Comparison of ENCODE assay signal across 1 cellular context in the genomic region with DNA sequence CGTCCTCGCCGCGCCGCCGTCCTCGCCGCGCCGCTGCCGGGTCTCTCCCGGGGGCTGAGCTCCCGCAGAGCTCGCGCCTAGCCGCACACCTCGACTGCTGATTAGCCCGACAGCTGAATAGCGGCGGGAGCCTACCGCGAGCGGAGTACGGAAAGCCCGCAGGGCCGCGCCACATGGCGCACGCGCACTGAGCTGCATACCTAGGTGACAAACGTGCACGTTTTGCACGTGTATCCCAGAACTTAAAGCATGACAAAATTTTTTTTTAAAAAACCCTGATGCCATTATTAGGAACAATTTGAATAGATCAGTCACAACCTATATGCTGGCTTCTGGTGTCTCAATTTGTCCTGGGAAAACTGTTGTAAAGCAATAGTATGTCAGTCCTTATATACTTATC.
A peak's percentile ranks its signal among the peaks of the same experiment; 100 is the strongest.
TF ChIP-seq lines count a peak whose summit lies in the region.

A gene with protein sequence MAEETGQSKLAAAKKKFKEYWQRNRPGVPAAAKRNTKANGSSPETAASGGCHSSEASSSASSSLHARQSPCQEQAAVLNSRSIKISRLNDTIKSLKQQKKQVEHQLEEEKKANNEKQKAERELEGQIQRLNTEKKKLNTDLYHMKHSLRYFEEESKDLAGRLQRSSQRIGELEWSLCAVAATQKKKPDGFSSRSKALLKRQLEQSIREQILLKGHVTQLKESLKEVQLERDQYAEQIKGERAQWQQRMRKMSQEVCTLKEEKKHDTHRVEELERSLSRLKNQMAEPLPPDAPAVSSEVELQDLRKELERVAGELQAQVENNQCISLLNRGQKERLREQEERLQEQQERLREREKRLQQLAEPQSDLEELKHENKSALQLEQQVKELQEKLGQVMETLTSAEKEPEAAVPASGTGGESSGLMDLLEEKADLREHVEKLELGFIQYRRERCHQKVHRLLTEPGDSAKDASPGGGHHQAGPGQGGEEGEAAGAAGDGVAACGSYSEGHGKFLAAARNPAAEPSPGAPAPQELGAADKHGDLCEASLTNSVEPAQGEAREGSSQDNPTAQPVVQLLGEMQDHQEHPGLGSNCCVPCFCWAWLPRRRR (minus strand): TSS at position 122 of the 400 bp plus-strand sequence. CDS start 48,117 bp downstream, outside the sequence.

TF ChIP-seq in HepG2, 621 proteins besides CTCF, POLR2A, EP300 and RAD21 (continued from another document and continues in another):
- no peak for TF ChIP-seq SMAD1 (CRISPR knock-in tag; IDR thresholded peaks at IDR 0.05; ENCODE audit: borderline replicate concordance, low read depth)
- TF ChIP-seq ZEB1 (IDR thresholded peaks at IDR 0.05; ENCODE audit: insufficient replicate concordance, low read depth): no peak
- no peak for TF ChIP-seq MBNL3 (CRISPR knock-in tag; conservative IDR thresholded peaks at IDR 0.05)
- TF ChIP-seq ZNF891 (CRISPR knock-in tag; IDR thresholded peaks at IDR 0.05): no peak
- no peak for TF ChIP-seq SIX4 (CRISPR knock-in tag; IDR thresholded peaks at IDR 0.05)
- TF ChIP-seq ZNF251 (CRISPR knock-in tag; IDR thresholded peaks at IDR 0.05): no peak
- peak; percentile 31; the same call in 1 of the 2 replicates for TF ChIP-seq ZFX (CRISPR knock-in tag; IDR thresholded peaks at IDR 0.05; ENCODE audit: low read depth)
- no peak for TF ChIP-seq ZNF724P (CRISPR knock-in tag; IDR thresholded peaks at IDR 0.05; ENCODE audit: borderline replicate concordance)
- TF ChIP-seq, protein P1, sequence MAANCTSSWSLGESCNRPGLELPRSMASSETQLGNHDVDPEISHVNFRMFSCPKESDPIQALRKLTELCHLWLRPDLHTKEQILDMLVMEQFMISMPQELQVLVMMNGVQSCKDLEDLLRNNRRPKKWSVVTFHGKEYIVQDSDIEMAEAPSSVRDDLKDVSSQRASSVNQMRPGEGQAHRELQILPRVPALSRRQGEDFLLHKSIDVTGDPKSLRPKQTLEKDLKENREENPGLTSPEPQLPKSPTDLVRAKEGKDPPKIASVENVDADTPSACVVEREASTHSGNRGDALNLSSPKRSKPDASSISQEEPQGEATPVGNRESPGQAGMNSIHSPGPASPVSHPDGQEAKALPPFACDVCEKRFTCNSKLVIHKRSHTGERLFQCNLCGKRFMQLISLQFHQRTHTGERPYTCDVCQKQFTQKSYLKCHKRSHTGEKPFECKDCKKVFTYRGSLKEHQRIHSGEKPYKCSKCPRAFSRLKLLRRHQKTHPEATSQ (CRISPR knock-in tag; IDR thresholded peaks at IDR 0.05; ENCODE audit: borderline replicate concordance): peak; percentile 59; the same call in 1 of the 2 replicates
- TF ChIP-seq, protein P2, sequence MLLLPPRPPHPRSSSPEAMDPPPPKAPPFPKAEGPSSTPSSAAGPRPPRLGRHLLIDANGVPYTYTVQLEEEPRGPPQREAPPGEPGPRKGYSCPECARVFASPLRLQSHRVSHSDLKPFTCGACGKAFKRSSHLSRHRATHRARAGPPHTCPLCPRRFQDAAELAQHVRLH (CRISPR knock-in tag; IDR thresholded peaks at IDR 0.05; ENCODE audit: borderline replicate concordance, low read depth): 0 out of 2 replicates have a peak, but pooled peaks have one; percentile 47
- peak; percentile 82; the same call in 1 of the 2 replicates for TF ChIP-seq ZNF558 (CRISPR knock-in tag; IDR thresholded peaks at IDR 0.05; ENCODE audit: borderline replicate concordance)
- no peak for TF ChIP-seq NBN (conservative IDR thresholded peaks at IDR 0.05)
- TF ChIP-seq ZNF598 (CRISPR knock-in tag; IDR thresholded peaks at IDR 0.05; ENCODE audit: borderline replicate concordance): no peak
- TF ChIP-seq, protein P3, sequence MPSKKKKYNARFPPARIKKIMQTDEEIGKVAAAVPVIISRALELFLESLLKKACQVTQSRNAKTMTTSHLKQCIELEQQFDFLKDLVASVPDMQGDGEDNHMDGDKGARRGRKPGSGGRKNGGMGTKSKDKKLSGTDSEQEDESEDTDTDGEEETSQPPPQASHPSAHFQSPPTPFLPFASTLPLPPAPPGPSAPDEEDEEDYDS (CRISPR knock-in tag; IDR thresholded peaks at IDR 0.05): no peak
- TF ChIP-seq FOXK1 (CRISPR knock-in tag; IDR thresholded peaks at IDR 0.05; ENCODE audit: borderline replicate concordance, low read depth): no peak
- no peak for TF ChIP-seq ZKSCAN5 (CRISPR knock-in tag; IDR thresholded peaks at IDR 0.05)
- TF ChIP-seq ZNF253 (CRISPR knock-in tag; IDR thresholded peaks at IDR 0.05; ENCODE audit: borderline replicate concordance): no peak
- TF ChIP-seq ZFAT (CRISPR knock-in tag; conservative IDR thresholded peaks at IDR 0.05): 0 out of 2 replicates have a peak, but pooled peaks have one; percentile 78
- TF ChIP-seq, protein P4, sequence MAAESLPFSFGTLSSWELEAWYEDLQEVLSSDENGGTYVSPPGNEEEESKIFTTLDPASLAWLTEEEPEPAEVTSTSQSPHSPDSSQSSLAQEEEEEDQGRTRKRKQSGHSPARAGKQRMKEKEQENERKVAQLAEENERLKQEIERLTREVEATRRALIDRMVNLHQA (CRISPR knock-in tag; IDR thresholded peaks at IDR 0.05): no peak
- TF ChIP-seq PITX1 (CRISPR knock-in tag; IDR thresholded peaks at IDR 0.05): no peak; the same call in 1 of the 2 replicates
- peak; percentile 95 for TF ChIP-seq ZNF557 (CRISPR knock-in tag; IDR thresholded peaks at IDR 0.05)
- TF ChIP-seq, protein P5, sequence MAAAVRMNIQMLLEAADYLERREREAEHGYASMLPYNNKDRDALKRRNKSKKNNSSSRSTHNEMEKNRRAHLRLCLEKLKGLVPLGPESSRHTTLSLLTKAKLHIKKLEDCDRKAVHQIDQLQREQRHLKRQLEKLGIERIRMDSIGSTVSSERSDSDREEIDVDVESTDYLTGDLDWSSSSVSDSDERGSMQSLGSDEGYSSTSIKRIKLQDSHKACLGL (CRISPR knock-in tag; IDR thresholded peaks at IDR 0.05): peak; percentile 78
- TF ChIP-seq ZFP62 (CRISPR knock-in tag; IDR thresholded peaks at IDR 0.05): no peak
- no peak for TF ChIP-seq ZNF205 (CRISPR knock-in tag; IDR thresholded peaks at IDR 0.05)
- TF ChIP-seq ZNF431 (CRISPR knock-in tag; IDR thresholded peaks at IDR 0.05; ENCODE audit: borderline replicate concordance, low read depth): no peak
- no peak for TF ChIP-seq ZNF138 (CRISPR knock-in tag; IDR thresholded peaks at IDR 0.05; ENCODE audit: low read depth)
- TF ChIP-seq ZMYM3 (CRISPR knock-in tag; IDR thresholded peaks at IDR 0.05): no peak
- TF ChIP-seq GPN1 (CRISPR knock-in tag; IDR thresholded peaks at IDR 0.05; ENCODE audit: borderline replicate concordance): no peak
- no peak for TF ChIP-seq PHB2 (IDR thresholded peaks at IDR 0.05; ENCODE audit: partially characterized antibody)
- TF ChIP-seq, protein P6, sequence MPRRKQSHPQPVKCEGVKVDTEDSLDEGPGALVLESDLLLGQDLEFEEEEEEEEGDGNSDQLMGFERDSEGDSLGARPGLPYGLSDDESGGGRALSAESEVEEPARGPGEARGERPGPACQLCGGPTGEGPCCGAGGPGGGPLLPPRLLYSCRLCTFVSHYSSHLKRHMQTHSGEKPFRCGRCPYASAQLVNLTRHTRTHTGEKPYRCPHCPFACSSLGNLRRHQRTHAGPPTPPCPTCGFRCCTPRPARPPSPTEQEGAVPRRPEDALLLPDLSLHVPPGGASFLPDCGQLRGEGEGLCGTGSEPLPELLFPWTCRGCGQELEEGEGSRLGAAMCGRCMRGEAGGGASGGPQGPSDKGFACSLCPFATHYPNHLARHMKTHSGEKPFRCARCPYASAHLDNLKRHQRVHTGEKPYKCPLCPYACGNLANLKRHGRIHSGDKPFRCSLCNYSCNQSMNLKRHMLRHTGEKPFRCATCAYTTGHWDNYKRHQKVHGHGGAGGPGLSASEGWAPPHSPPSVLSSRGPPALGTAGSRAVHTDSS (CRISPR knock-in tag; conservative IDR thresholded peaks at IDR 0.05): no peak
- TF ChIP-seq, protein P7, sequence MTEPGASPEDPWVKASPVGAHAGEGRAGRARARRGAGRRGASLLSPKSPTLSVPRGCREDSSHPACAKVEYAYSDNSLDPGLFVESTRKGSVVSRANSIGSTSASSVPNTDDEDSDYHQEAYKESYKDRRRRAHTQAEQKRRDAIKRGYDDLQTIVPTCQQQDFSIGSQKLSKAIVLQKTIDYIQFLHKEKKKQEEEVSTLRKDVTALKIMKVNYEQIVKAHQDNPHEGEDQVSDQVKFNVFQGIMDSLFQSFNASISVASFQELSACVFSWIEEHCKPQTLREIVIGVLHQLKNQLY (CRISPR knock-in tag; IDR thresholded peaks at IDR 0.05): no peak
- no peak for TF ChIP-seq ZNF12 (CRISPR knock-in tag; IDR thresholded peaks at IDR 0.05)
- TF ChIP-seq MED8 (CRISPR knock-in tag; IDR thresholded peaks at IDR 0.05; ENCODE audit: insufficient replicate concordance): no peak
- TF ChIP-seq ZNF703 (CRISPR knock-in tag; IDR thresholded peaks at IDR 0.05; ENCODE audit: borderline replicate concordance): no peak
- no peak for TF ChIP-seq CAMTA2 (CRISPR knock-in tag; IDR thresholded peaks at IDR 0.05; ENCODE audit: borderline replicate concordance)
- TF ChIP-seq, protein P8, sequence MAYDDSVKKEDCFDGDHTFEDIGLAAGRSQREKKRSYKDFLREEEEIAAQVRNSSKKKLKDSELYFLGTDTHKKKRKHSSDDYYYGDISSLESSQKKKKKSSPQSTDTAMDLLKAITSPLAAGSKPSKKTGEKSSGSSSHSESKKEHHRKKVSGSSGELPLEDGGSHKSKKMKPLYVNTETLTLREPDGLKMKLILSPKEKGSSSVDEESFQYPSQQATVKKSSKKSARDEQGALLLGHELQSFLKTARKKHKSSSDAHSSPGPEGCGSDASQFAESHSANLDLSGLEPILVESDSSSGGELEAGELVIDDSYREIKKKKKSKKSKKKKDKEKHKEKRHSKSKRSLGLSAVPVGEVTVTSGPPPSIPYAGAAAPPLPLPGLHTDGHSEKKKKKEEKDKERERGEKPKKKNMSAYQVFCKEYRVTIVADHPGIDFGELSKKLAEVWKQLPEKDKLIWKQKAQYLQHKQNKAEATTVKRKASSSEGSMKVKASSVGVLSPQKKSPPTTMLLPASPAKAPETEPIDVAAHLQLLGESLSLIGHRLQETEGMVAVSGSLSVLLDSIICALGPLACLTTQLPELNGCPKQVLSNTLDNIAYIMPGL (CRISPR knock-in tag; IDR thresholded peaks at IDR 0.05; ENCODE audit: borderline replicate concordance in 1 of 2, low read depth in 1 of 2): no peak
- 0 out of 2 replicates have a peak, but pooled peaks have one; percentile 50 for TF ChIP-seq DNMT3B (CRISPR knock-in tag; conservative IDR thresholded peaks at IDR 0.05)
- TF ChIP-seq, protein P9, sequence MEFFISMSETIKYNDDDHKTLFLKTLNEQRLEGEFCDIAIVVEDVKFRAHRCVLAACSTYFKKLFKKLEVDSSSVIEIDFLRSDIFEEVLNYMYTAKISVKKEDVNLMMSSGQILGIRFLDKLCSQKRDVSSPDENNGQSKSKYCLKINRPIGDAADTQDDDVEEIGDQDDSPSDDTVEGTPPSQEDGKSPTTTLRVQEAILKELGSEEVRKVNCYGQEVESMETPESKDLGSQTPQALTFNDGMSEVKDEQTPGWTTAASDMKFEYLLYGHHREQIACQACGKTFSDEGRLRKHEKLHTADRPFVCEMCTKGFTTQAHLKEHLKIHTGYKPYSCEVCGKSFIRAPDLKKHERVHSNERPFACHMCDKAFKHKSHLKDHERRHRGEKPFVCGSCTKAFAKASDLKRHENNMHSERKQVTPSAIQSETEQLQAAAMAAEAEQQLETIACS (CRISPR knock-in tag; IDR thresholded peaks at IDR 0.05): peak; percentile 68
- TF ChIP-seq ZFP1 (CRISPR knock-in tag; IDR thresholded peaks at IDR 0.05): no peak
- peak; percentile 71 for TF ChIP-seq ZNF781 (CRISPR knock-in tag; IDR thresholded peaks at IDR 0.05; ENCODE audit: borderline replicate concordance, not compliant biosample characterization)
- no peak for TF ChIP-seq NFE2 (CRISPR knock-in tag; IDR thresholded peaks at IDR 0.05)
- no peak for TF ChIP-seq ZNF746 (CRISPR knock-in tag; IDR thresholded peaks at IDR 0.05)
- peak; percentile 36; the same call in 1 of the 2 replicates for TF ChIP-seq HDAC2 (CRISPR knock-in tag; IDR thresholded peaks at IDR 0.05)
- TF ChIP-seq, protein P10, sequence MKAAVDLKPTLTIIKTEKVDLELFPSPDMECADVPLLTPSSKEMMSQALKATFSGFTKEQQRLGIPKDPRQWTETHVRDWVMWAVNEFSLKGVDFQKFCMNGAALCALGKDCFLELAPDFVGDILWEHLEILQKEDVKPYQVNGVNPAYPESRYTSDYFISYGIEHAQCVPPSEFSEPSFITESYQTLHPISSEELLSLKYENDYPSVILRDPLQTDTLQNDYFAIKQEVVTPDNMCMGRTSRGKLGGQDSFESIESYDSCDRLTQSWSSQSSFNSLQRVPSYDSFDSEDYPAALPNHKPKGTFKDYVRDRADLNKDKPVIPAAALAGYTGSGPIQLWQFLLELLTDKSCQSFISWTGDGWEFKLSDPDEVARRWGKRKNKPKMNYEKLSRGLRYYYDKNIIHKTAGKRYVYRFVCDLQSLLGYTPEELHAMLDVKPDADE (CRISPR knock-in tag; IDR thresholded peaks at IDR 0.05): no peak; the same call in 1 of the 2 replicates
- no peak for TF ChIP-seq NFKBIZ (CRISPR knock-in tag; IDR thresholded peaks at IDR 0.05)
- TF ChIP-seq, protein P11, sequence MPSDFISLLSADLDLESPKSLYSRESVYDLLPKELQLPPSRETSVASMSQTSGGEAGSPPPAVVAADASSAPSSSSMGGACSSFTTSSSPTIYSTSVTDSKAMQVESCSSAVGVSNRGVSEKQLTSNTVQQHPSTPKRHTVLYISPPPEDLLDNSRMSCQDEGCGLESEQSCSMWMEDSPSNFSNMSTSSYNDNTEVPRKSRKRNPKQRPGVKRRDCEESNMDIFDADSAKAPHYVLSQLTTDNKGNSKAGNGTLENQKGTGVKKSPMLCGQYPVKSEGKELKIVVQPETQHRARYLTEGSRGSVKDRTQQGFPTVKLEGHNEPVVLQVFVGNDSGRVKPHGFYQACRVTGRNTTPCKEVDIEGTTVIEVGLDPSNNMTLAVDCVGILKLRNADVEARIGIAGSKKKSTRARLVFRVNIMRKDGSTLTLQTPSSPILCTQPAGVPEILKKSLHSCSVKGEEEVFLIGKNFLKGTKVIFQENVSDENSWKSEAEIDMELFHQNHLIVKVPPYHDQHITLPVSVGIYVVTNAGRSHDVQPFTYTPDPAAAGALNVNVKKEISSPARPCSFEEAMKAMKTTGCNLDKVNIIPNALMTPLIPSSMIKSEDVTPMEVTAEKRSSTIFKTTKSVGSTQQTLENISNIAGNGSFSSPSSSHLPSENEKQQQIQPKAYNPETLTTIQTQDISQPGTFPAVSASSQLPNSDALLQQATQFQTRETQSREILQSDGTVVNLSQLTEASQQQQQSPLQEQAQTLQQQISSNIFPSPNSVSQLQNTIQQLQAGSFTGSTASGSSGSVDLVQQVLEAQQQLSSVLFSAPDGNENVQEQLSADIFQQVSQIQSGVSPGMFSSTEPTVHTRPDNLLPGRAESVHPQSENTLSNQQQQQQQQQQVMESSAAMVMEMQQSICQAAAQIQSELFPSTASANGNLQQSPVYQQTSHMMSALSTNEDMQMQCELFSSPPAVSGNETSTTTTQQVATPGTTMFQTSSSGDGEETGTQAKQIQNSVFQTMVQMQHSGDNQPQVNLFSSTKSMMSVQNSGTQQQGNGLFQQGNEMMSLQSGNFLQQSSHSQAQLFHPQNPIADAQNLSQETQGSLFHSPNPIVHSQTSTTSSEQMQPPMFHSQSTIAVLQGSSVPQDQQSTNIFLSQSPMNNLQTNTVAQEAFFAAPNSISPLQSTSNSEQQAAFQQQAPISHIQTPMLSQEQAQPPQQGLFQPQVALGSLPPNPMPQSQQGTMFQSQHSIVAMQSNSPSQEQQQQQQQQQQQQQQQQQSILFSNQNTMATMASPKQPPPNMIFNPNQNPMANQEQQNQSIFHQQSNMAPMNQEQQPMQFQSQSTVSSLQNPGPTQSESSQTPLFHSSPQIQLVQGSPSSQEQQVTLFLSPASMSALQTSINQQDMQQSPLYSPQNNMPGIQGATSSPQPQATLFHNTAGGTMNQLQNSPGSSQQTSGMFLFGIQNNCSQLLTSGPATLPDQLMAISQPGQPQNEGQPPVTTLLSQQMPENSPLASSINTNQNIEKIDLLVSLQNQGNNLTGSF (CRISPR knock-in tag; IDR thresholded peaks at IDR 0.05): peak; percentile 92
